11 cellular contexts compared by ENCODE assay signal in genomic region chr14:76782885-76783566, GRCh38. TPM values are rescaled to one million over a fixed set of nuclear protein-coding genes. Genes with fewer than 3 reads are reported as not detected.
A peak's percentile ranks its signal among the peaks of the same experiment; 100 is the strongest.
DNase-seq lines count a peak whose midpoint lies in the region; ATAC-seq, FAIRE-seq and TF ChIP-seq lines count a peak whose summit lies in the region.
"Had no signal": no experiment of that assay in that cellular context is flagged by ENCODE, and none has a peak within 500 bp of the region (broad histone marks: within the 10 kb centered on the region; RNA-seq: fewer than 3 reads in every experiment).

No MANE protein-coding gene starts in this region.

- POLR2A ChIA-PET in SK-N-SH (lab: Yijun Ruan, JAX): interaction anchor here (2.4 kb wide), 1 partner anchor 29 kb away, joined by 6 read pairs; the partner anchor contains the start of gene ANGEL1

- peaks cover 7% of the 10 kb centered on the region for H3K36me3 Mint-ChIP-seq in T-helper 17 cell (ENCODE audit: low read depth)

- no peak for TF ChIP-seq POLR2A in gastroesophageal sphincter (IDR thresholded peaks at IDR 0.05)

- H3K4me1 ChIP-seq in gastroesophageal sphincter (peaks cover 0 to 44% (median 17%) of the 10 kb centered on the region in 3 donors), skeletal muscle tissue (ENCODE audit: control insufficient read depth in 3 of 3, insufficient read depth in 3 of 3, low read length in 3 of 3) (peaks cover 30 to 42% (median 31%) of the 10 kb centered on the region in 3 donors), SK-N-SH (ENCODE audit: control insufficient read depth in 1 of 2, insufficient read depth in 2 of 2, low read depth in 1 of 2, low read length in 1 of 2) (peaks cover 14 to 44% of the 10 kb centered on the region in 2 experiments; a peak in 2 of 4 replicates)

- H3K4me3 ChIP-seq in gastroesophageal sphincter: no peak overlapping the region
- H3K4me3 ChIP-seq in skeletal muscle tissue (ENCODE audit: low read length in 3 of 3): no peak overlapping the region
- no peak overlapping the region for H3K4me3 ChIP-seq in SK-N-SH (ENCODE audit: low read depth in 2 of 2, low read length in 1 of 2)
- H3K4me3 ChIP-seq: lung had no signal

- peak overlapping the region; percentile 95 for H3K27ac Mint-ChIP-seq in T-helper 17 cell

- WGBS in gastroesophageal sphincter (ENCODE audit: low coverage in 1 of 2), 2 donors: 47 to 63% methylated on average over 3 to 5 of the region's 9 CpGs
- WGBS in SK-N-SH (ENCODE audit: low lambda C conversion rate): 91% methylated on average over 9 of the region's 9 CpGs

- H3K27me3 ChIP-seq in gastroesophageal sphincter: no peaks in the 10 kb centered on the region
- no peaks in the 10 kb centered on the region for H3K27me3 ChIP-seq in skeletal muscle tissue (ENCODE audit: control insufficient read depth in 3 of 3, insufficient read depth in 3 of 3, low read length in 3 of 3)
- no peaks in the 10 kb centered on the region for H3K27me3 ChIP-seq in SK-N-SH (ENCODE audit: insufficient read depth)

- no peaks in the 10 kb centered on the region for H3K79me2 ChIP-seq in SK-N-SH (ENCODE audit: insufficient read depth)

- DNase-seq in GM18507 (ENCODE audit: extremely low spot score, insufficient read length, low read depth) (no peak), T-helper 17 cell (no peak), SK-N-SH (no peak), COLO668 (lab: John Stamatoyannopoulos, UW; ENCODE audit: unreplicated experiment) (no peak), RCC 7860 (ENCODE audit: low spot score) (no peak), AG20443 (ENCODE audit: low spot score) (no peak)
- DNase-seq: NCI-H1436 had no signal

- peaks cover 24% of the 10 kb centered on the region for H3K4me1 Mint-ChIP-seq in T-helper 17 cell

- CTCF ChIA-PET in SK-N-SH (lab: Yijun Ruan, JAX): interaction anchor here (0.6 to 7.7 kb wide), 4 partner anchors 11 to 73 kb away, joined by 3 to 147 read pairs (median 9); no protein-coding TSS in a partner anchor

- no peak overlapping the region for H3K4me2 ChIP-seq in SK-N-SH

- no peaks in the 10 kb centered on the region for H3K9me3 ChIP-seq in T-helper 17 cell (ENCODE audit: control insufficient read depth, low read length, poor library complexity, severe bottlenecking)
- no peaks in the 10 kb centered on the region for H3K9me3 ChIP-seq in gastroesophageal sphincter
- H3K9me3 ChIP-seq in skeletal muscle tissue (ENCODE audit: control insufficient read depth in 3 of 3, low read length in 3 of 3): no peaks in the 10 kb centered on the region
- H3K9me3 ChIP-seq in SK-N-SH: no peaks in the 10 kb centered on the region

- H3K36me3 ChIP-seq in gastroesophageal sphincter (peaks cover 0 to 74% of the 10 kb centered on the region in 2 donors), skeletal muscle tissue (ENCODE audit: control insufficient read depth in 3 of 3, insufficient read depth in 3 of 3, low read length in 3 of 3) (peaks cover 32 to 45% (median 40%) of the 10 kb centered on the region in 3 donors), SK-N-SH (replicated peaks in 1 of 2; ENCODE audit: control insufficient read depth in 1 of 2, insufficient read depth in 2 of 2, low read length in 1 of 2) (peaks cover 0 to 32% of the 10 kb centered on the region in 2 experiments)

- H3K27ac ChIP-seq in gastroesophageal sphincter: peak overlapping the region in 3 of 4 donors; percentile 54 to 57 (median 55)
- peak overlapping the region; percentile 62 for H3K27ac ChIP-seq in skeletal muscle tissue (ENCODE audit: low read depth, low read length)
- no peak overlapping the region; a peak in 1 of 4 replicates for H3K27ac ChIP-seq in SK-N-SH (ENCODE audit: low read depth in 2 of 2, low read length in 1 of 2)

- TF ChIP-seq CTCF in gastroesophageal sphincter (IDR thresholded peaks at IDR 0.05) (no peak), SK-N-SH (IDR thresholded peaks at IDR 0.05) (no peak)

- H3K4me3 Mint-ChIP-seq in T-helper 17 cell: peak overlapping the region; percentile 80

- H3K27me3 Mint-ChIP-seq in T-helper 17 cell: no peaks in the 10 kb centered on the region

- H4K20me1 ChIP-seq in SK-N-SH (ENCODE audit: insufficient read depth): no peaks in the 10 kb centered on the region

- H3K9ac ChIP-seq in skeletal muscle tissue (ENCODE audit: low read depth in 1 of 3, low read length in 3 of 3) (peak overlapping the region in 2 of 3 donors; percentile 5 to 51), SK-N-SH (no peak overlapping the region)

- H3F3A ChIP-seq in SK-N-SH (replicated peaks; ENCODE audit: insufficient read depth): no peaks in the 10 kb centered on the region

- TF ChIP-seq RAD21 in SK-N-SH (IDR thresholded peaks at IDR 0.05; ENCODE audit: low read length): no peak

- H3K9me2 ChIP-seq in SK-N-SH: no peaks in the 10 kb centered on the region

- H2AFZ ChIP-seq in SK-N-SH (ENCODE audit: low read depth): no peak overlapping the region

- FAIRE-seq in GM18507 (lab: Jason Lieb, UNC) (peak; percentile 71), RCC 7860 (lab: Jason Lieb, UNC) (no peak)

- ATAC-seq in T-helper 17 cell (peak; percentile 7), gastroesophageal sphincter (no peak)

- TF ChIP-seq EP300 in gastroesophageal sphincter (IDR thresholded peaks at IDR 0.05) (no peak), SK-N-SH (IDR thresholded peaks at IDR 0.05; ENCODE audit: borderline replicate concordance in 1 of 2, low read depth in 1 of 2, low read length in 1 of 2) (no peak)

TF ChIP-seq in SK-N-SH, 30 proteins besides CTCF, POLR2A, EP300 and RAD21:
- no peak for TF ChIP-seq MXI1 (IDR thresholded peaks at IDR 0.05; ENCODE audit: low read depth, low read length)
- no peak for TF ChIP-seq RCOR1 (IDR thresholded peaks at IDR 0.05; ENCODE audit: low read length)
- TF ChIP-seq, protein P1, sequence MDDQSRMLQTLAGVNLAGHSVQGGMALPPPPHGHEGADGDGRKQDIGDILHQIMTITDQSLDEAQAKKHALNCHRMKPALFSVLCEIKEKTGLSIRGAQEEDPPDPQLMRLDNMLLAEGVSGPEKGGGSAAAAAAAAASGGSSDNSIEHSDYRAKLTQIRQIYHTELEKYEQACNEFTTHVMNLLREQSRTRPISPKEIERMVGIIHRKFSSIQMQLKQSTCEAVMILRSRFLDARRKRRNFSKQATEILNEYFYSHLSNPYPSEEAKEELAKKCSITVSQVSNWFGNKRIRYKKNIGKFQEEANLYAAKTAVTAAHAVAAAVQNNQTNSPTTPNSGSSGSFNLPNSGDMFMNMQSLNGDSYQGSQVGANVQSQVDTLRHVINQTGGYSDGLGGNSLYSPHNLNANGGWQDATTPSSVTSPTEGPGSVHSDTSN (IDR thresholded peaks at IDR 0.05): no peak
- no peak for TF ChIP-seq NFIC (IDR thresholded peaks at IDR 0.05; ENCODE audit: borderline replicate concordance)
- TF ChIP-seq, protein P2, sequence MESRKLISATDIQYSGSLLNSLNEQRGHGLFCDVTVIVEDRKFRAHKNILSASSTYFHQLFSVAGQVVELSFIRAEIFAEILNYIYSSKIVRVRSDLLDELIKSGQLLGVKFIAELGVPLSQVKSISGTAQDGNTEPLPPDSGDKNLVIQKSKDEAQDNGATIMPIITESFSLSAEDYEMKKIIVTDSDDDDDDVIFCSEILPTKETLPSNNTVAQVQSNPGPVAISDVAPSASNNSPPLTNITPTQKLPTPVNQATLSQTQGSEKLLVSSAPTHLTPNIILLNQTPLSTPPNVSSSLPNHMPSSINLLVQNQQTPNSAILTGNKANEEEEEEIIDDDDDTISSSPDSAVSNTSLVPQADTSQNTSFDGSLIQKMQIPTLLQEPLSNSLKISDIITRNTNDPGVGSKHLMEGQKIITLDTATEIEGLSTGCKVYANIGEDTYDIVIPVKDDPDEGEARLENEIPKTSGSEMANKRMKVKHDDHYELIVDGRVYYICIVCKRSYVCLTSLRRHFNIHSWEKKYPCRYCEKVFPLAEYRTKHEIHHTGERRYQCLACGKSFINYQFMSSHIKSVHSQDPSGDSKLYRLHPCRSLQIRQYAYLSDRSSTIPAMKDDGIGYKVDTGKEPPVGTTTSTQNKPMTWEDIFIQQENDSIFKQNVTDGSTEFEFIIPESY (IDR thresholded peaks at IDR 0.05; ENCODE audit: borderline replicate concordance, low read depth): no peak
- TF ChIP-seq TAF1 (IDR thresholded peaks at IDR 0.05; ENCODE audit: borderline replicate concordance, low read depth, low read length): no peak

RNA-seq across cellular contexts. Expression of gene VASH1, which starts 21.8 kb away (rescaled TPM):
- total RNA-seq in T-helper 17 cell (10 to 100 TPM; 11.7 to 16.8 TPM), gastroesophageal sphincter (10 to 100 TPM in 2 of 4 donors, 1 to 10 TPM in 2; 4.3 to 12.8 (median 9.9) TPM), skeletal muscle tissue (24.0 TPM)
- polyA plus RNA-seq in SK-N-SH (2012; rRNA removed): 4.8 and 4.9 TPM in 2 replicates
- 2.1 and 2.8 TPM in 2 replicates for polyA plus RNA-seq in SK-N-SH (2012; cell fraction: cytosol; rRNA removed)
- 18.6 and 33.7 TPM in 2 replicates for polyA plus RNA-seq in SK-N-SH (2012; cell fraction: nucleus; rRNA removed)

RNA-seq across cellular contexts. Expression of gene ANGEL1, which starts 29.7 kb away (rescaled TPM):
- total RNA-seq in T-helper 17 cell (10 to 100 TPM; 11.9 to 14.0 TPM), gastroesophageal sphincter (10 to 100 TPM in 2 of 4 donors, 1 to 10 TPM in 2; 9.0 to 27.5 (median 12.2) TPM), skeletal muscle tissue (9.9 TPM)
- polyA plus RNA-seq in SK-N-SH (2012; rRNA removed): 14.1 and 20.7 TPM in 2 replicates
- 7.5 and 9.8 TPM in 2 replicates for polyA plus RNA-seq in SK-N-SH (2012; cell fraction: cytosol; rRNA removed)
- 48.0 and 56.1 TPM in 2 replicates for polyA plus RNA-seq in SK-N-SH (2012; cell fraction: nucleus; rRNA removed)

RNA-seq across cellular contexts. Expression of gene LRRC74A, which starts 43.2 kb away (rescaled TPM):
- not detected for total RNA-seq in T-helper 17 cell
- not detected for total RNA-seq in gastroesophageal sphincter
- not detected for total RNA-seq in skeletal muscle tissue
- polyA plus RNA-seq in SK-N-SH (2012; rRNA removed): not detected in 2 replicates
- not detected in 2 replicates for polyA plus RNA-seq in SK-N-SH (2012; cell fraction: cytosol; rRNA removed)
- not detected in 2 replicates for polyA plus RNA-seq in SK-N-SH (2012; cell fraction: nucleus; rRNA removed)
- total RNA-seq: G401, lung had no signal
- polyA plus RNA-seq: lung had no signal

Comparison
In these comparisons a context has a peak if more than half of its experiments do, and no peak if none do; other contexts are left out.
1. H3K27ac ChIP-seq: peak in gastroesophageal sphincter (3 of 4) and skeletal muscle tissue (single experiment); none in SK-N-SH (0 of 2).